8 cellular contexts compared by ENCODE assay signal in the genomic region with DNA sequence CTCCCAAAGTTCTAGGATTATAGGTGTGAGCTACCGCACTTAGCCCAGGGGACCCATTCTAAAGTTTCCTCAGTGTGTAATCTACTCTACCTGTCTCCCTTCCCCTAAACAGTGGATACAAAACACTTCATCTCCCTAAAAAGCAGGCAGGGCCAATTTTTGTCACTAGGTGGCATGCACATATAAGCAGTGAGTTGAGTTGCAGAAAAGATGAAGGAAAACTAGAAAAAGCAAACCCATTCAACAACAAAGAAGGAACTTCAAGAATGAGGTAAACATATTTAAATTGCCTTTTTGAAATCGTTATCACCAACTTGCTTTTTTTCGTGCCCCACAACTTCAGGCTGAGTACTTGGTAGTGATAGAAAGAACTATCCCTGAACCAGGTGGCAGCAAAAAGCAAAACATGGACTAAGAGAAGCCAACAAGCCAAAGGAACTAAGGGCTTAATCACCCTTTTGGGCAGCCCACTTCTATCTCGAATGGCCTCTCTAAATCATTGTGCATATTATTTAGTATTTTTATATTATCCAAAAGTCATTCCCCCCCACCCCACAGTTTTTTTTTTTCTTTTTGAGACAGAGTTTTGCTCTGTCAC.
A peak's percentile ranks its signal among the peaks of the same experiment; 100 is the strongest.
DNase-seq lines count a peak whose midpoint lies in the region; ATAC-seq and TF ChIP-seq lines count a peak whose summit lies in the region.

No MANE protein-coding gene starts in this region.

- in situ Hi-C loops in astrocyte of the cerebellum (cut with HindIII; ENCODE audit: low sequenced_read_pairs), result loop anchor here (10.0 to 25.0 kb wide), 2 partner anchors 207 to 769 kb away; no protein-coding TSS in a partner anchor

- peak; percentile 49 for ATAC-seq in HG03575 (IDR thresholded peaks at IDR 0.05; ENCODE audit: extremely low read depth, insufficient number of reproducible peaks, low FRiP score, unreplicated experiment)
- ATAC-seq in stimulated activated naive CD8-positive, alpha-beta T cell treated with anti-CD3 and anti-CD28 coated beads, Interleukin-15, Interleukin-2, amounts not matched to agents 100 U/mL and 50 U/mL, for 24 hours, result no peak

- DNase-seq in AG08395 (ENCODE audit: low spot score), result peak; percentile 65
- DNase-seq in GF-D8 (lab: John Stamatoyannopoulos, UW), result peak; percentile 41
- DNase-seq in NOMO-1 treated with DMSO at 0.1 percent for 48 hours (lab: John Stamatoyannopoulos, UW; ENCODE audit: unreplicated experiment), result peak; percentile 50
- DNase-seq in astrocyte of the cerebellum (ENCODE audit: low read depth), result peak; percentile 53
- peak; percentile 75 for DNase-seq in iris pigment epithelial cell (ENCODE audit: low read depth)
- DNase-seq in stimulated activated naive CD8-positive, alpha-beta T cell treated with anti-CD3 and anti-CD28 coated beads, Interleukin-15, Interleukin-2, amounts not matched to agents 100 U/mL and 50 U/mL, for 24 hours, result peak; percentile 18
- DNase-seq in activated effector memory CD4-positive, alpha-beta T cell treated with anti-CD3 and anti-CD28 coated beads, Interleukin-2, amount 50 U/mL, for 16 hours, result no peak

- no peak overlapping the region for H3K4me3 ChIP-seq in astrocyte of the cerebellum (ENCODE audit: low read depth, low read length)

- TF ChIP-seq CTCF in astrocyte of the cerebellum (IDR thresholded peaks at IDR 0.05; ENCODE audit: low read depth, low read length, missing control alignments), result peak; percentile 84
